Comparison of ENCODE assay signal across 17 cellular contexts in genomic region chr13:99392126-99392805, GRCh38.
"Had no signal": no experiment of that assay in that cellular context is flagged by ENCODE, and none has a peak within 500 bp of the region (broad histone marks: within the 10 kb centered on the region; RNA-seq: fewer than 3 reads in every experiment).

No MANE protein-coding gene starts in this region.

- H3K36me3 ChIP-seq: left ventricle myocardium inferior, right atrium auricular region, suprapubic skin had no signal

- DNase-seq: activated B cell treated with CpG ODN at 0.5 μM for 24 hours; activated CD4-positive, alpha-beta T cell treated with anti-CD3 and anti-CD28 coated beads, Interleukin-2, amount 10 ng/mL, durations not matched to agents 7 days and 5 days; activated naive CD4-positive, alpha-beta T cell treated with anti-CD3 and anti-CD28 coated beads for 36 hours; esophagus squamous epithelium; hypothalamus; kidney; left ventricle myocardium inferior; natural killer cell; nucleus accumbens; stimulated activated CD4-positive, alpha-beta T cell treated with anti-CD3 and anti-CD28 coated beads, Interleukin-15, amount 100 ng/mL, for 24 hours; stimulated activated CD4-positive, alpha-beta T cell treated with anti-CD3 and anti-CD28 coated beads, Interleukin-4, amount 100 ng/mL, for 1 hour; stimulated activated naive CD8-positive, alpha-beta T cell treated with anti-CD3 and anti-CD28 coated beads, Interleukin-15, Interleukin-2, amounts not matched to agents 100 U/mL and 50 U/mL, for 24 hours; T-helper 2 cell; trophoblast cell had no signal

- H3K27ac ChIP-seq: esophagus squamous epithelium, left ventricle myocardium inferior, right atrium auricular region, suprapubic skin had no signal

- ATAC-seq: natural killer cell; stimulated activated naive CD8-positive, alpha-beta T cell treated with anti-CD3 and anti-CD28 coated beads, Interleukin-15, Interleukin-2, amounts not matched to agents 100 U/mL and 50 U/mL, for 24 hours had no signal

- H3K9me3 Mint-ChIP-seq: activated B cell treated with CpG ODN at 0.5 μM for 24 hours; activated CD4-positive, alpha-beta T cell treated with anti-CD3 and anti-CD28 coated beads, Interleukin-2, amount 10 ng/mL, durations not matched to agents 7 days and 5 days; activated naive CD4-positive, alpha-beta T cell treated with anti-CD3 and anti-CD28 coated beads for 36 hours; natural killer cell had no signal

- H3K4me3 Mint-ChIP-seq: activated B cell treated with CpG ODN at 0.5 μM for 24 hours; activated CD4-positive, alpha-beta T cell treated with anti-CD3 and anti-CD28 coated beads, Interleukin-2, amount 10 ng/mL, durations not matched to agents 7 days and 5 days; activated naive CD4-positive, alpha-beta T cell treated with anti-CD3 and anti-CD28 coated beads for 36 hours; natural killer cell had no signal

- H3K36me3 Mint-ChIP-seq: natural killer cell had no signal

- H3K4me3 ChIP-seq: esophagus squamous epithelium, left ventricle myocardium inferior, right atrium auricular region, suprapubic skin had no signal

- H3K4me1 ChIP-seq: left ventricle myocardium inferior, suprapubic skin had no signal

- H3K27me3 Mint-ChIP-seq: activated B cell treated with CpG ODN at 0.5 μM for 24 hours; activated CD4-positive, alpha-beta T cell treated with anti-CD3 and anti-CD28 coated beads, Interleukin-2, amount 10 ng/mL, durations not matched to agents 7 days and 5 days; progenitor cell of endocrine pancreas had no signal

- H3K27ac Mint-ChIP-seq: activated B cell treated with CpG ODN at 0.5 μM for 24 hours; activated CD4-positive, alpha-beta T cell treated with anti-CD3 and anti-CD28 coated beads, Interleukin-2, amount 10 ng/mL, durations not matched to agents 7 days and 5 days; natural killer cell; progenitor cell of endocrine pancreas had no signal

- H3K27me3 ChIP-seq: esophagus squamous epithelium, right atrium auricular region, suprapubic skin had no signal

- H3K9me3 ChIP-seq: esophagus squamous epithelium, left ventricle myocardium inferior, right atrium auricular region, suprapubic skin had no signal
